Comparison of ENCODE assay signal across 27 cellular contexts in the genomic region with DNA sequence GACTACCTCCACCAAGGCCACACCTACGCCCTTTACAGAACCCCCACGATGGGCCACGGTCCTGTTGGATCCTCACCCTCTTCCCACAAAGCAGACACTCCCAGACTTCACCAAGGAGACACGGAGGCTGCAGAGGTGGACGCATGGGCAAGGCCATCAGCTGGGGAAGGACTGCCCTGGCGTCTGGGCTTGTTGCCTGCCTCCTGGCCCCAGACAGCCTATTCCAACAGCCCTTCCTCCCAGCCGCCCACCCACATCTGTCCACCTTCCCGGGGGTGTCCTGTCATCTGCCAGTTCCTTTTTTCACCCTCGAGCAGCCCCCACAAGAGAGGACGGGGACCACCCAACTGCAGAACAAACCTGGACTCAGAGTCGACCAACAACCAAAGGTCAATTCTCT. TPM values are rescaled to one million over a fixed set of nuclear protein-coding genes. Genes with fewer than 3 reads are reported as not detected.
"Had no signal": no experiment of that assay in that cellular context is flagged by ENCODE, and none has a peak within 500 bp of the region (broad histone marks: within the 10 kb centered on the region; RNA-seq: fewer than 3 reads in every experiment).

No MANE protein-coding gene starts in this region.

- ATAC-seq: activated T-helper 17 cell treated with anti-CD3 and anti-CD28 coated beads, Interleukin-2, amount 50 U/mL, for 72 hours; T-helper 17 cell had no signal

- H3K4me1 ChIP-seq: adrenal gland had no signal

- FAIRE-seq: TTC549 had no signal

- DNase-seq: activated CD4-positive, alpha-beta memory T cell treated with anti-CD3 and anti-CD28 coated beads for 36 hours; activated CD4-positive, alpha-beta T cell treated with anti-CD3 and anti-CD28 coated beads, Interleukin-2, amount 10 ng/mL, durations not matched to agents 7 days and 5 days; activated CD4-positive, CD25-positive, alpha-beta regulatory T cell; activated gamma-delta T cell; activated naive CD4-positive, alpha-beta T cell treated with anti-CD3 and anti-CD28 coated beads, Interleukin-2, amount 10 ng/mL, durations not matched to agents 7 days and 5 days; activated naive CD8-positive, alpha-beta T cell treated with anti-CD3 and anti-CD28 coated beads, Interleukin-2, amount 10 ng/mL, durations not matched to agents 7 days and 5 days; activated T-cell treated with anti-CD3 and anti-CD28 coated beads for 4 hours; activated T-cell treated with anti-CD3 and anti-CD28 coated beads, Interleukin-2, amount 50 U/mL, for 48 hours; adrenal gland; anterior cingulate cortex; MG63; MV-4-11; NCI-H1092 treated with DMSO at 0.1 percent for 48 hours; NCI-H1417 treated with DMSO at 0.1 percent for 48 hours; NCI-H1694; NCI-H2029 treated with DMSO at 0.1 percent for 48 hours; NCI-H345; NCI-H510A; NCI-H526 treated with DMSO at 0.1 percent for 48 hours; NCI-H82; SIG-M5; T-helper 17 cell; T1000 had no signal

- H3K27ac Mint-ChIP-seq: activated CD4-positive, alpha-beta memory T cell treated with anti-CD3 and anti-CD28 coated beads for 36 hours; activated CD4-positive, alpha-beta T cell treated with anti-CD3 and anti-CD28 coated beads, Interleukin-2, amount 10 ng/mL, durations not matched to agents 7 days and 5 days; activated naive CD4-positive, alpha-beta T cell treated with anti-CD3 and anti-CD28 coated beads, Interleukin-2, amount 10 ng/mL, durations not matched to agents 7 days and 5 days; activated naive CD8-positive, alpha-beta T cell treated with anti-CD3 and anti-CD28 coated beads, Interleukin-2, amount 10 ng/mL, durations not matched to agents 7 days and 5 days; activated T-helper 17 cell treated with anti-CD3 and anti-CD28 coated beads, Interleukin-2, amount 50 U/mL, for 72 hours; T-helper 17 cell had no signal

- H3K27ac ChIP-seq: adrenal gland, Peyer's patch had no signal

- H3K4me3 Mint-ChIP-seq: activated CD4-positive, alpha-beta memory T cell treated with anti-CD3 and anti-CD28 coated beads for 36 hours; activated CD4-positive, alpha-beta T cell treated with anti-CD3 and anti-CD28 coated beads, Interleukin-2, amount 10 ng/mL, durations not matched to agents 7 days and 5 days; activated naive CD4-positive, alpha-beta T cell treated with anti-CD3 and anti-CD28 coated beads, Interleukin-2, amount 10 ng/mL, durations not matched to agents 7 days and 5 days; activated naive CD8-positive, alpha-beta T cell treated with anti-CD3 and anti-CD28 coated beads, Interleukin-2, amount 10 ng/mL, durations not matched to agents 7 days and 5 days; activated T-helper 17 cell treated with anti-CD3 and anti-CD28 coated beads, Interleukin-2, amount 50 U/mL, for 72 hours; T-helper 17 cell had no signal

- H3K27me3 Mint-ChIP-seq: activated CD4-positive, alpha-beta memory T cell treated with anti-CD3 and anti-CD28 coated beads for 36 hours had no signal

- H3K27me3 ChIP-seq: adrenal gland, MG63, Peyer's patch had no signal

- H3K36me3 Mint-ChIP-seq: activated CD4-positive, alpha-beta memory T cell treated with anti-CD3 and anti-CD28 coated beads for 36 hours; activated naive CD4-positive, alpha-beta T cell treated with anti-CD3 and anti-CD28 coated beads, Interleukin-2, amount 10 ng/mL, durations not matched to agents 7 days and 5 days; activated naive CD8-positive, alpha-beta T cell treated with anti-CD3 and anti-CD28 coated beads, Interleukin-2, amount 10 ng/mL, durations not matched to agents 7 days and 5 days had no signal

- H3K9me3 Mint-ChIP-seq: activated CD4-positive, alpha-beta memory T cell treated with anti-CD3 and anti-CD28 coated beads for 36 hours; activated CD4-positive, alpha-beta T cell treated with anti-CD3 and anti-CD28 coated beads, Interleukin-2, amount 10 ng/mL, durations not matched to agents 7 days and 5 days; activated naive CD4-positive, alpha-beta T cell treated with anti-CD3 and anti-CD28 coated beads, Interleukin-2, amount 10 ng/mL, durations not matched to agents 7 days and 5 days; activated naive CD8-positive, alpha-beta T cell treated with anti-CD3 and anti-CD28 coated beads, Interleukin-2, amount 10 ng/mL, durations not matched to agents 7 days and 5 days had no signal

- H3K9me3 ChIP-seq: adrenal gland, MG63, Peyer's patch had no signal

- H3K4me1 Mint-ChIP-seq: activated naive CD4-positive, alpha-beta T cell treated with anti-CD3 and anti-CD28 coated beads, Interleukin-2, amount 10 ng/mL, durations not matched to agents 7 days and 5 days had no signal

- H3K4me3 ChIP-seq: adrenal gland, MG63, Peyer's patch had no signal

- H3K36me3 ChIP-seq: adrenal gland, MG63, Peyer's patch had no signal

RNA-seq across cellular contexts. Expression of a gene that starts 28.9 kb away (rescaled TPM):
- total RNA-seq: activated CD4-positive, alpha-beta memory T cell treated with anti-CD3 and anti-CD28 coated beads for 36 hours; activated CD4-positive, alpha-beta T cell treated with anti-CD3 and anti-CD28 coated beads, Interleukin-2, amount 10 ng/mL, durations not matched to agents 7 days and 5 days; activated CD8-positive, alpha-beta memory T cell treated with anti-CD3 and anti-CD28 coated beads for 36 hours; activated naive CD8-positive, alpha-beta T cell treated with anti-CD3 and anti-CD28 coated beads, Interleukin-2, amount 10 ng/mL, durations not matched to agents 7 days and 5 days; activated T-helper 17 cell treated with anti-CD3 and anti-CD28 coated beads, Interleukin-2, amount 50 U/mL, for 72 hours; T-helper 17 cell had no signal

RNA-seq across cellular contexts. Expression of a gene that starts 39.5 kb away (rescaled TPM):
- total RNA-seq: activated CD4-positive, alpha-beta memory T cell treated with anti-CD3 and anti-CD28 coated beads for 36 hours; activated CD4-positive, alpha-beta T cell treated with anti-CD3 and anti-CD28 coated beads, Interleukin-2, amount 10 ng/mL, durations not matched to agents 7 days and 5 days; activated CD8-positive, alpha-beta memory T cell treated with anti-CD3 and anti-CD28 coated beads for 36 hours; activated naive CD8-positive, alpha-beta T cell treated with anti-CD3 and anti-CD28 coated beads, Interleukin-2, amount 10 ng/mL, durations not matched to agents 7 days and 5 days; activated T-helper 17 cell treated with anti-CD3 and anti-CD28 coated beads, Interleukin-2, amount 50 U/mL, for 72 hours; Peyer's patch; T-helper 17 cell had no signal
